In genomic region chr22:36117053-36117554, GRCh38 we compare ENCODE assay signal across 32 cellular contexts. TPM values are rescaled to one million over a fixed set of nuclear protein-coding genes. Genes with fewer than 3 reads are reported as not detected.
DNase-seq lines count a peak whose midpoint lies in the region; ATAC-seq lines count a peak whose summit lies in the region.
"Had no signal": no experiment of that assay in that cellular context is flagged by ENCODE, and none has a peak within 500 bp of the region (broad histone marks: within the 10 kb centered on the region; RNA-seq: fewer than 3 reads in every experiment).

No MANE protein-coding gene starts in this region.

- intact Hi-C loops in left colon (cut with DNase I, micrococcal nuclease) = no loop called here

- peak overlapping the region; percentile 13 for H3K18ac ChIP-seq in neuronal stem cell (ENCODE audit: low read length)

- no peaks in the 10 kb centered on the region for H3K4me1 ChIP-seq in neuronal stem cell (ENCODE audit: control insufficient read depth in 2 of 2, insufficient read depth in 1 of 2, low read depth in 1 of 2, low read length in 2 of 2)
- H3K4me1 ChIP-seq: esophagus squamous epithelium, gastrocnemius medialis, right atrium auricular region, testis, uterus had no signal

- no peak overlapping the region for H4K91ac ChIP-seq in neuronal stem cell (ENCODE audit: low read depth, low read length, poor library complexity)

- H3K9me3 ChIP-seq in neuronal stem cell (replicated peaks in 1 of 2; ENCODE audit: control insufficient read depth in 2 of 2, insufficient read depth in 1 of 2, low read depth in 1 of 2, low read length in 2 of 2) = no peaks in the 10 kb centered on the region
- H3K9me3 ChIP-seq: esophagus squamous epithelium, gastrocnemius medialis, ovary, right atrium auricular region, testis, uterus had no signal

- no peak overlapping the region for H4K8ac ChIP-seq in neuronal stem cell (ENCODE audit: low read depth, low read length)

- H3K27me3 ChIP-seq in neuronal stem cell (ENCODE audit: control insufficient read depth in 3 of 3, insufficient read depth in 3 of 3, low read depth in 1 of 3, low read length in 3 of 3) = no peaks in the 10 kb centered on the region
- H3K27me3 ChIP-seq: dorsolateral prefrontal cortex, esophagus squamous epithelium, gastrocnemius medialis, ovary, right atrium auricular region, testis, uterus had no signal

- H2BK15ac ChIP-seq in neuronal stem cell (ENCODE audit: low read length) = no peak overlapping the region

- no peak overlapping the region for H2BK12ac ChIP-seq in neuronal stem cell (ENCODE audit: low read length)

- no peaks in the 10 kb centered on the region for H3K36me3 ChIP-seq in neuronal stem cell (replicated peaks in 1 of 2; ENCODE audit: control insufficient read depth in 2 of 2, insufficient read depth in 2 of 2, low read length in 2 of 2)
- H3K36me3 ChIP-seq: esophagus squamous epithelium, gastrocnemius medialis, ovary, right atrium auricular region, uterus had no signal

- no peak overlapping the region for H2AFZ ChIP-seq in neuronal stem cell (ENCODE audit: low read length)
- H2AFZ ChIP-seq: PC-9 had no signal

- peak overlapping the region; percentile 60 for H3K14ac ChIP-seq in neuronal stem cell (ENCODE audit: low read length)

- no peak overlapping the region for H2AK5ac ChIP-seq in neuronal stem cell (ENCODE audit: low read depth, low read length)

- H2BK5ac ChIP-seq in neuronal stem cell (ENCODE audit: low read length) = no peak overlapping the region

- in situ Hi-C loops in G401 (cut with HindIII; ENCODE audit: low sequenced_read_pairs) = no loop called here

- peak overlapping the region; percentile 2 for H3K23ac ChIP-seq in neuronal stem cell (ENCODE audit: low read depth, low read length, poor library complexity)

- no peak overlapping the region for H3K27ac ChIP-seq in neuronal stem cell (replicated peaks; ENCODE audit: low read length)
- H3K27ac ChIP-seq: dorsolateral prefrontal cortex, esophagus squamous epithelium, gastrocnemius medialis, ovary, PC-9, right atrium auricular region, testis, uterus had no signal

- H3K9ac ChIP-seq in neuronal stem cell (ENCODE audit: low read depth, low read length, poor library complexity) = no peak overlapping the region

- H3K4me2 ChIP-seq in neuronal stem cell (ENCODE audit: insufficient read depth, low read length, poor library complexity, severe bottlenecking) = no peak overlapping the region
- H3K4me2 ChIP-seq: PC-9, smooth muscle cell had no signal

- H2BK120ac ChIP-seq in neuronal stem cell (ENCODE audit: low read depth, low read length) = no peak overlapping the region

- no peaks in the 10 kb centered on the region for H3K79me1 ChIP-seq in neuronal stem cell (ENCODE audit: low read depth, low read length)

- no peak overlapping the region for H3K4me3 ChIP-seq in neuronal stem cell (ENCODE audit: low read length in 2 of 2)
- H3K4me3 ChIP-seq: dorsolateral prefrontal cortex, esophagus squamous epithelium, gastrocnemius medialis, ovary, PC-9, right atrium auricular region, smooth muscle cell, testis, uterus had no signal

- no CpG with 5 or more reads among the region's 9 CpGs for WGBS in neuronal stem cell (ENCODE audit: extremely low coverage in 2 of 2, insufficient read length in 2 of 2, insufficient replicate concordance in 1 of 2), 2 donors

- H3K4ac ChIP-seq in neuronal stem cell (ENCODE audit: low read length) = no peak overlapping the region

- no peak for ATAC-seq in left colon
- no peak for ATAC-seq in HG03460 (IDR thresholded peaks at IDR 0.05; ENCODE audit: unreplicated experiment)
- ATAC-seq: activated CD4-positive, CD25-positive, alpha-beta regulatory T cell treated with anti-CD3 and anti-CD28 coated beads, Interleukin-2, amount 50 U/mL, for 24 hours; gastrocnemius medialis; SK-N-SH treated with all-trans-retinoic acid at 6 μM for 48 hours had no signal

- DNase-seq in NCI-H146 (lab: John Stamatoyannopoulos, UW) (peak; percentile 45), NCI-H146 treated with DMSO at 0.1 percent for 48 hours (lab: John Stamatoyannopoulos, UW; ENCODE audit: unreplicated experiment) (no peak), G401 (ENCODE audit: low spot score) (peak; percentile 67), cerebellar cortex (ENCODE audit: low spot score) (peak; percentile 53), neuronal stem cell (ENCODE audit: low spot score) (no peak), left colon (no peak), SKM-1 (lab: John Stamatoyannopoulos, UW; ENCODE audit: unreplicated experiment) (no peak)
- DNase-seq: activated CD4-positive, alpha-beta memory T cell treated with anti-CD3 and anti-CD28 coated beads, Interleukin-2, amount 10 ng/mL, durations not matched to agents 7 days and 5 days; activated CD8-positive, alpha-beta memory T cell treated with anti-CD3 and anti-CD28 coated beads, Interleukin-2, amount 50 U/mL, for 4 hours; activated naive CD4-positive, alpha-beta T cell treated with anti-CD3 and anti-CD28 coated beads, Interleukin-2, amount 50 U/mL, for 16 hours; AML-193; amniotic stem cell; CD4-positive, alpha-beta memory T cell; EL; esophagus squamous epithelium; gastrocnemius medialis; NCI-H1436 treated with DMSO at 0.1 percent for 48 hours; NCI-H2107; NCI-H446 treated with DMSO at 0.1 percent for 48 hours; PC-9; Right ventricle myocardium superior; stimulated activated CD4-positive, alpha-beta T cell treated with anti-CD3 and anti-CD28 coated beads, Interleukin-2, amount 100 ng/mL, for 24 hours; T-helper 2 cell; testis; uterus had no signal

RNA-seq across cellular contexts. Expression of gene APOL3, which starts 43.5 kb away (rescaled TPM):
- total RNA-seq in G401 (2014; rRNA removed; shearing (Covaris generic)) = not detected in 2 replicates
- not detected for polyA plus RNA-seq in neuronal stem cell (2013, experiment 1 of 2)
- not detected for polyA plus RNA-seq in neuronal stem cell (2013, experiment 2 of 2)
- total RNA-seq in left colon = 10 to 100 TPM in 1 of 2 donors, 1 to 10 TPM in 1; 8.6 to 10.7 TPM

Comparison
In these comparisons a context has a peak if more than half of its experiments do, and no peak if none do; other contexts are left out.
1. DNase-seq: peak in NCI-H146 (single experiment), G401 (single experiment) and cerebellar cortex (single experiment); none in NCI-H146 treated with DMSO at 0.1 percent for 48 hours (single experiment), neuronal stem cell (single experiment), left colon (0 of 2) and SKM-1 (single experiment).